Comparison of ENCODE assay signal across 11 cellular contexts in genomic region chr4:147768113-147768512, GRCh38. TPM values are rescaled to one million over a fixed set of nuclear protein-coding genes. Genes with fewer than 3 reads are reported as not detected.
A peak's percentile ranks its signal among the peaks of the same experiment; 100 is the strongest.
DNase-seq lines count a peak whose midpoint lies in the region; ATAC-seq, FAIRE-seq and TF ChIP-seq lines count a peak whose summit lies in the region.
"Had no signal": no experiment of that assay in that cellular context is flagged by ENCODE, and none has a peak within 500 bp of the region (broad histone marks: within the 10 kb centered on the region; RNA-seq: fewer than 3 reads in every experiment).

No MANE protein-coding gene starts in this region.

- H3K9ac ChIP-seq in adipocyte (ENCODE audit: low read length), result no peak overlapping the region

- H3K4me1 ChIP-seq in adipocyte (ENCODE audit: control insufficient read depth, insufficient read depth, low read length) (peaks cover 21% of the 10 kb centered on the region), left lung (peaks cover 0 to 18% of the 10 kb centered on the region in 2 donors), left ventricle myocardium inferior (peaks cover 56% of the 10 kb centered on the region)

- intact Hi-C loops in left lung (cut with DNase I) (no loop called here), left ventricle myocardium inferior (cut with micrococcal nuclease) (no loop called here)

- H3K27me3 ChIP-seq in adipocyte (replicated peaks; ENCODE audit: control insufficient read depth, insufficient read depth, low read length) (no peaks in the 10 kb centered on the region), left lung (no peaks in the 10 kb centered on the region), left ventricle myocardium inferior (ENCODE audit: low read depth) (no peaks in the 10 kb centered on the region)
- H3K27me3 ChIP-seq: ascending aorta had no signal

- no peaks in the 10 kb centered on the region for H3K36me3 ChIP-seq in adipocyte (ENCODE audit: control insufficient read depth, insufficient read depth, low read length, severe bottlenecking)
- no peaks in the 10 kb centered on the region for H3K36me3 ChIP-seq in left lung
- no peaks in the 10 kb centered on the region for H3K36me3 ChIP-seq in left ventricle myocardium inferior

- peak; percentile 75 to 81 for DNase-seq in AML-193 (lab: John Stamatoyannopoulos, UW)
- DNase-seq in HTR-8/SVneo (ENCODE audit: insufficient read length, low spot score), result peak; percentile 74
- peak; percentile 77 for DNase-seq in adipocyte (ENCODE audit: low read depth)
- no peak for DNase-seq in left lung
- DNase-seq in nucleus accumbens (lab: John Stamatoyannopoulos, UW), result no peak
- no peak for DNase-seq in NCI-H2171 (lab: John Stamatoyannopoulos, UW)
- DNase-seq in left ventricle myocardium inferior, result no peak
- DNase-seq: activated CD4-positive, alpha-beta T cell treated with anti-CD3 and anti-CD28 coated beads, Interleukin-2, amount 10 ng/mL, durations not matched to agents 7 days and 5 days; NK-92 treated with Interleukin-12 subunit alpha and Interleukin-12 subunit beta, amount 100 ng/mL, for 24 hours had no signal

- TF ChIP-seq CTCF in left lung (IDR thresholded peaks at IDR 0.05) (no peak), left ventricle myocardium inferior (IDR thresholded peaks at IDR 0.05; ENCODE audit: borderline replicate concordance) (no peak)

- ATAC-seq in left lung, result peak; percentile 87
- ATAC-seq in HG02798 (IDR thresholded peaks at IDR 0.05; ENCODE audit: poor library complexity, unreplicated experiment), result no peak

- FAIRE-seq in HTR-8/SVneo (lab: Jason Lieb, UNC), result no peak

- H3K4me3 ChIP-seq in adipocyte (ENCODE audit: low read length) (no peak overlapping the region), left lung (no peak overlapping the region), left ventricle myocardium inferior (no peak overlapping the region)
- H3K4me3 ChIP-seq: ascending aorta had no signal

- H3K9me3 ChIP-seq in adipocyte (ENCODE audit: control insufficient read depth, low read length) (no peaks in the 10 kb centered on the region), left lung (no peaks in the 10 kb centered on the region), left ventricle myocardium inferior (replicated peaks) (no peaks in the 10 kb centered on the region)
- H3K9me3 ChIP-seq: ascending aorta had no signal

- H3K27ac ChIP-seq in left lung (no peak overlapping the region), left ventricle myocardium inferior (replicated peaks) (no peak overlapping the region)
- H3K27ac ChIP-seq: ascending aorta had no signal

RNA-seq across cellular contexts. Expression of gene ARHGAP10, which starts 36.2 kb away (rescaled TPM):
- total RNA-seq in left lung (10 to 100 TPM; 22.0 to 25.4 TPM), left ventricle myocardium inferior (59.7 TPM)

Comparison
In these comparisons a context has a peak if more than half of its experiments do, and no peak if none do; other contexts are left out.
1. DNase-seq: peak in AML-193 (2 of 2), HTR-8/SVneo (single experiment) and adipocyte (single experiment); none in left lung (0 of 2), nucleus accumbens (0 of 56), NCI-H2171 (single experiment) and left ventricle myocardium inferior (single experiment).